ENCODE assay signal across 8 cellular contexts in the genomic region with DNA sequence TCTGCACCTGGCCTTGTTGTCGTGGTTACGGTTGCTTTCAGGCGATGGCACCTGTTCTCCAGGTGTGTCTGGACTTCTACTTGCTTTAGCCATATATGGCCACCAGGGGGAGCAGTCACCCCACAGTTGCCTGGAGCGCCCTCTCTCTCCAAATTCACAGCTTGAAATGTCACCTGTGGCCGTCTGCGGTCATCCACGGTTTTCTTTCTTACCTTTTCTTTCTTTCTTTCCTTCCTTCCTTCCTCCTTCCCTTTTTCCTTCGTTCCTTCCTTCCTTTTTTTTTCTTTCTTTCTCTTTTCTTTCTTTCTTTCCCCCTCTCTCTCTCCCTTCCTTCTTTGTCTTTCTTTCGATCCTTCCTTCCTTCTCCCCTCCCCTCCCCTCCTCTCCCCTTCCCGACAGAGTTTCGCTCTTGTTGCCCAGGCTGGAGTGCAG.
DNase-seq lines count a peak whose midpoint lies in the region; ATAC-seq and TF ChIP-seq lines count a peak whose summit lies in the region.

No MANE protein-coding gene starts in this region.

- H3K27ac Mint-ChIP-seq in CD14-positive monocyte: no peak overlapping the region
- peak overlapping the region; percentile 41 for H3K27ac Mint-ChIP-seq in T-helper 1 cell treated with Interleukin-12 subunit alpha and Interleukin-12 subunit beta and Interleukin-4 antibody, amounts not matched to agents 30 μg/mL and 1 μg/mL, for 36 hours

- no peaks in the 10 kb centered on the region for H3K27me3 ChIP-seq in Loucy (ENCODE audit: insufficient read depth, low read length, poor library complexity, severe bottlenecking)
- no peaks in the 10 kb centered on the region for H3K27me3 ChIP-seq in adrenal gland

- H3K36me3 Mint-ChIP-seq in CD14-positive monocyte: peaks cover 13 to 16% of the 10 kb centered on the region in 2 donors
- H3K36me3 Mint-ChIP-seq in T-helper 1 cell treated with Interleukin-12 subunit alpha and Interleukin-12 subunit beta and Interleukin-4 antibody, amounts not matched to agents 30 μg/mL and 1 μg/mL, for 36 hours (ENCODE audit: low read depth): peaks cover 5% of the 10 kb centered on the region

- H3K36me3 ChIP-seq in Loucy (ENCODE audit: insufficient read depth, low read length): no peaks in the 10 kb centered on the region
- peaks cover 0 to 6% of the 10 kb centered on the region in 2 donors for H3K36me3 ChIP-seq in adrenal gland (replicated peaks in 1 of 2)

- H3K9ac ChIP-seq in Loucy (ENCODE audit: low read depth, low read length, poor library complexity, severe bottlenecking): no peak overlapping the region

- DNase-seq in CD14-positive monocyte (ENCODE audit: low spot score): no peak
- DNase-seq in adrenal gland: peak; percentile 30 to 78 (median 59)
- peak; percentile 78 for DNase-seq in iPS-NIHi11 (ENCODE audit: low spot score)
- DNase-seq in stimulated activated CD4-positive, alpha-beta T cell treated with anti-CD3 and anti-CD28 coated beads, Interleukin-2, amount 100 ng/mL, for 48 hours: peak; percentile 52 to 68
- DNase-seq in midbrain (lab: John Stamatoyannopoulos, UW): no peak

- H2AFZ ChIP-seq in Loucy (ENCODE audit: low read length): no peak overlapping the region

- H3K9me3 ChIP-seq in Loucy (ENCODE audit: insufficient read depth, low read depth, low read length) (no peaks in the 10 kb centered on the region), adrenal gland (replicated peaks in 1 of 3) (no peaks in the 10 kb centered on the region)

- peaks cover 8% of the 10 kb centered on the region for H3K4me1 Mint-ChIP-seq in CD14-positive monocyte
- peaks cover 5% of the 10 kb centered on the region for H3K4me1 Mint-ChIP-seq in T-helper 1 cell treated with Interleukin-12 subunit alpha and Interleukin-12 subunit beta and Interleukin-4 antibody, amounts not matched to agents 30 μg/mL and 1 μg/mL, for 36 hours (ENCODE audit: low read depth)

- H3K9me3 Mint-ChIP-seq in CD14-positive monocyte: peaks cover 0 to 3% (median 0%) of the 10 kb centered on the region in 7 donors
- no peaks in the 10 kb centered on the region for H3K9me3 Mint-ChIP-seq in T-helper 1 cell treated with Interleukin-12 subunit alpha and Interleukin-12 subunit beta and Interleukin-4 antibody, amounts not matched to agents 30 μg/mL and 1 μg/mL, for 36 hours

- H3K4me3 Mint-ChIP-seq in CD14-positive monocyte: no peak overlapping the region
- no peak overlapping the region for H3K4me3 Mint-ChIP-seq in T-helper 1 cell treated with Interleukin-12 subunit alpha and Interleukin-12 subunit beta and Interleukin-4 antibody, amounts not matched to agents 30 μg/mL and 1 μg/mL, for 36 hours

- H3K9me2 ChIP-seq in Loucy (replicated peaks; ENCODE audit: low read depth, low read length): no peaks in the 10 kb centered on the region

- H3K4me3 ChIP-seq in Loucy (ENCODE audit: low read length, poor library complexity, severe bottlenecking) (no peak overlapping the region), adrenal gland (no peak overlapping the region)

- H3K4me2 ChIP-seq in Loucy (ENCODE audit: low read depth, low read length, poor library complexity, severe bottlenecking): no peak overlapping the region

- no peak for TF ChIP-seq POLR2A in adrenal gland (IDR thresholded peaks at IDR 0.05)

- no peaks in the 10 kb centered on the region for H3K27me3 Mint-ChIP-seq in CD14-positive monocyte (ENCODE audit: low read depth in 3 of 3)
- no peaks in the 10 kb centered on the region for H3K27me3 Mint-ChIP-seq in T-helper 1 cell treated with Interleukin-12 subunit alpha and Interleukin-12 subunit beta and Interleukin-4 antibody, amounts not matched to agents 30 μg/mL and 1 μg/mL, for 36 hours (ENCODE audit: low read depth)

- peak; percentile 56 for ATAC-seq in GM19455 (IDR thresholded peaks at IDR 0.05; ENCODE audit: unreplicated experiment)

- 21 to 29% (median 26%) methylated on average over 11 of the region's 11 CpGs for WGBS in adrenal gland, 4 donors

- no peak overlapping the region for H3K27ac ChIP-seq in adrenal gland

- no peaks in the 10 kb centered on the region for H3K79me2 ChIP-seq in Loucy (ENCODE audit: insufficient read depth, low read length)

- H4K20me1 ChIP-seq in Loucy (ENCODE audit: insufficient read depth, low read length, poor library complexity, severe bottlenecking): no peaks in the 10 kb centered on the region

- H3F3A ChIP-seq in Loucy (ENCODE audit: low read depth): no peaks in the 10 kb centered on the region

- TF ChIP-seq CTCF in CD14-positive monocyte (IDR thresholded peaks at IDR 0.05) (peak; percentile 81), Loucy (conservative IDR thresholded peaks at IDR 0.05; ENCODE audit: low read length) (peak; percentile 91), adrenal gland (IDR thresholded peaks at IDR 0.05) (peak; percentile 47 to 90 (median 60))

- intact Hi-C loops in CD14-positive monocyte (cut with micrococcal nuclease): no loop called here
- intact Hi-C loops in adrenal gland (cut with DNase I): no loop called here

- H3K4me1 ChIP-seq in Loucy (ENCODE audit: insufficient read depth, low read length, poor library complexity, severe bottlenecking) (no peaks in the 10 kb centered on the region), adrenal gland (replicated peaks in 1 of 2) (no peaks in the 10 kb centered on the region)

Comparison
In these comparisons a context has a peak if more than half of its experiments do, and no peak if none do; other contexts are left out.
1. DNase-seq: peak in adrenal gland (7 of 7), iPS-NIHi11 (single experiment) and stimulated activated CD4-positive, alpha-beta T cell treated with anti-CD3 and anti-CD28 coated beads, Interleukin-2, amount 100 ng/mL, for 48 hours (2 of 2); none in CD14-positive monocyte (single experiment) and midbrain (single experiment).
2. Peak in every context shown above with its lines, with median percentiles within 50 percentile points of each other: CTCF ChIP-seq.